16 cellular contexts compared by ENCODE assay signal in the genomic region with DNA sequence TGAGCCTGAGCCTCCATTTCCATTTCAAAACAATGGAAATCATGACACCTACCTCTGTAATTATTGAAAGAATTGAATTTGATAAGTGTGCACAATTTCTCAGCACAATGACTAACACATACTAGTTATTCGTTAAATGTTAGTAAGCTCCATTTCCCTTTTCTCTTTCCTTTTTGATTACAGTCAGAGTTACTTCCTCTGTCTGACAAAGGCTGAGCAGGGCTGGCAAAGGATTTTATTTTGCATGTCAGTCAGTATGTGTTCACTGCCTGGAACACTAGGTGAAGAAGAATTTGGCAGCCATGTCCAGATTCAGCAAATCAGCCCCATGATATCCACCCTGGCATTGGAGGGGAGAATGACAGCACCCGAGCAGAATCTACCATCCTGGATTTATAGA. TPM values are rescaled to one million over a fixed set of nuclear protein-coding genes. Genes with fewer than 3 reads are reported as not detected.
A peak's percentile ranks its signal among the peaks of the same experiment; 100 is the strongest.
DNase-seq lines count a peak whose midpoint lies in the region; ATAC-seq and TF ChIP-seq lines count a peak whose summit lies in the region.
"Had no signal": no experiment of that assay in that cellular context is flagged by ENCODE, and none has a peak within 500 bp of the region (broad histone marks: within the 10 kb centered on the region; RNA-seq: fewer than 3 reads in every experiment).

No MANE protein-coding gene starts in this region.

- H3K4me3 ChIP-seq in choroid plexus epithelial cell (ENCODE audit: low read depth, low read length) = no peak overlapping the region
- H3K4me3 ChIP-seq: K562, tibial nerve had no signal

- ATAC-seq in HG03139 (IDR thresholded peaks at IDR 0.05; ENCODE audit: unreplicated experiment) (peak; percentile 73), left lobe of liver (peak; percentile 19), GM21447 (IDR thresholded peaks at IDR 0.05; ENCODE audit: unreplicated experiment) (no peak)
- ATAC-seq: activated CD8-positive, alpha-beta T cell treated with anti-CD3 and anti-CD28 coated beads for 36 hours; K562 had no signal

- peak; percentile 2 to 36 for DNase-seq in NOMO-1 (lab: John Stamatoyannopoulos, UW; ENCODE audit: unreplicated experiment in 2 of 2)
- DNase-seq in choroid plexus epithelial cell (ENCODE audit: low read depth) = peak; percentile 20
- DNase-seq in left lobe of liver (ENCODE audit: low spot score) = no peak
- DNase-seq in UCSD-AML1 (lab: John Stamatoyannopoulos, UW; ENCODE audit: unreplicated experiment) = no peak
- DNase-seq in NCI-H2107 (lab: John Stamatoyannopoulos, UW) = no peak
- no peak for DNase-seq in NCI-H1417 (lab: John Stamatoyannopoulos, UW)
- DNase-seq: activated CD8-positive, alpha-beta T cell treated with anti-CD3 and anti-CD28 coated beads for 36 hours; BE2C; effector CD4-positive, alpha-beta T cell; NCI-H1436; retina; stimulated activated CD4-positive, alpha-beta T cell treated with anti-CD3 and anti-CD28 coated beads, Interleukin-2, amount 100 ng/mL, for 24 hours had no signal

- TF ChIP-seq CTCF in choroid plexus epithelial cell (conservative IDR thresholded peaks at IDR 0.05; ENCODE audit: low read depth, low read length) = no peak

RNA-seq across cellular contexts. Expression of a gene that starts 12.2 kb away (rescaled TPM):
- 1.8 TPM for total RNA-seq in left lobe of liver
- total RNA-seq: activated CD8-positive, alpha-beta T cell treated with anti-CD3 and anti-CD28 coated beads for 36 hours; K562 had no signal

Comparison
In these comparisons a context has a peak if more than half of its experiments do, and no peak if none do; other contexts are left out.
1. DNase-seq: peak in NOMO-1 (2 of 2) and choroid plexus epithelial cell (single experiment); none in left lobe of liver (single experiment), UCSD-AML1 (single experiment), NCI-H2107 (single experiment) and NCI-H1417 (0 of 3).